31 cellular contexts compared by ENCODE assay signal in genomic region chr19:1002600-1002999, GRCh38. TPM values are rescaled to one million over a fixed set of nuclear protein-coding genes. Genes with fewer than 3 reads are reported as not detected.
"Had no signal": no experiment of that assay in that cellular context is flagged by ENCODE, and none has a peak within 500 bp of the region (broad histone marks: within the 10 kb centered on the region; RNA-seq: fewer than 3 reads in every experiment).

No MANE protein-coding gene starts in this region.

- H3K4me1 ChIP-seq: parathyroid adenoma, psoas muscle, right lobe of liver, testis had no signal

- H3K9ac ChIP-seq: parathyroid adenoma had no signal

- H3K27ac Mint-ChIP-seq: memory B cell; mesothelial cell of epicardium; natural killer cell; stimulated activated effector memory CD8-positive, alpha-beta T cell treated with anti-CD3 and anti-CD28 coated beads, Interleukin-12 subunit alpha, Interleukin-12 subunit beta, amount 100 ng/mL, for 72 hours; stimulated activated naive CD8-positive, alpha-beta T cell treated with anti-CD3 and anti-CD28 coated beads, Interleukin-15, amount 100 ng/mL, for 72 hours had no signal

- H3K27ac ChIP-seq: coronary artery, epithelial cell of prostate, esophagus muscularis mucosa, gastroesophageal sphincter, left ventricle myocardium inferior, lower lobe of right lung, parathyroid adenoma, psoas muscle, right lobe of liver, testis, tibial nerve had no signal

- H3K36me3 ChIP-seq: esophagus muscularis mucosa, gastroesophageal sphincter, left ventricle myocardium inferior, lower lobe of right lung, right lobe of liver had no signal

- FAIRE-seq: endometrium, kidney had no signal

- H3K9me3 ChIP-seq: esophagus muscularis mucosa, gastroesophageal sphincter, left ventricle myocardium inferior, lower lobe of right lung, psoas muscle, right lobe of liver, testis, tibial nerve had no signal

- H2AFZ ChIP-seq: parathyroid adenoma had no signal

- H3K4me3 ChIP-seq: coronary artery, esophagus muscularis mucosa, gastroesophageal sphincter, left ventricle myocardium inferior, lower lobe of right lung, psoas muscle, right lobe of liver, testis, tibial nerve had no signal

- H3K36me3 Mint-ChIP-seq: natural killer cell had no signal

- H3K4me3 Mint-ChIP-seq: memory B cell; mesothelial cell of epicardium; natural killer cell; stimulated activated effector memory CD8-positive, alpha-beta T cell treated with anti-CD3 and anti-CD28 coated beads, Interleukin-12 subunit alpha, Interleukin-12 subunit beta, amount 100 ng/mL, for 72 hours; stimulated activated naive CD8-positive, alpha-beta T cell treated with anti-CD3 and anti-CD28 coated beads, Interleukin-15, amount 100 ng/mL, for 72 hours had no signal

- H3K27me3 ChIP-seq: testis had no signal

- H3K9me3 Mint-ChIP-seq: memory B cell; mesothelial cell of epicardium; natural killer cell; stimulated activated effector memory CD8-positive, alpha-beta T cell treated with anti-CD3 and anti-CD28 coated beads, Interleukin-12 subunit alpha, Interleukin-12 subunit beta, amount 100 ng/mL, for 72 hours; stimulated activated naive CD8-positive, alpha-beta T cell treated with anti-CD3 and anti-CD28 coated beads, Interleukin-15, amount 100 ng/mL, for 72 hours had no signal

- DNase-seq: effector memory CD4-positive, alpha-beta T cell; left cardiac atrium; left ventricle myocardium inferior; lower lobe of right lung; natural killer cell; psoas muscle; retina; right lobe of liver; stimulated activated CD4-positive, alpha-beta T cell treated with anti-CD3 and anti-CD28 coated beads, Interleukin-4, amount 100 ng/mL, for 1 hour; stimulated activated CD8-positive, alpha-beta memory T cell treated with anti-CD3 and anti-CD28 coated beads, Interleukin-4, amount 100 ng/mL, for 48 hours; stimulated activated naive CD8-positive, alpha-beta T cell treated with anti-CD3 and anti-CD28 coated beads, Interleukin-15, amount 100 ng/mL, for 72 hours; testis had no signal

- H3K79me2 ChIP-seq: parathyroid adenoma had no signal

RNA-seq across cellular contexts. Expression of gene GRIN3B, which starts 2.4 kb away (rescaled TPM):
- total RNA-seq: gastroesophageal sphincter, left ventricle myocardium inferior, subcutaneous adipose tissue, ureter had no signal

RNA-seq across cellular contexts. Expression of gene RNU6-2, which starts 18.7 kb away (rescaled TPM):
- total RNA-seq: chondrocyte, dermis microvascular lymphatic vessel endothelial cell, esophagus muscularis mucosa, fibroblast of villous mesenchyme, gastroesophageal sphincter, kidney, left cardiac atrium, left ventricle myocardium inferior, lower lobe of right lung, mesothelial cell of epicardium, mucosa of gallbladder, myocyte, natural killer cell, omental fat pad, psoas muscle, right lobe of liver, subcutaneous adipose tissue, testis, tibial nerve, ureter had no signal
- polyA plus RNA-seq: psoas muscle had no signal
